ENCODE assay signal across 1 cellular context in genomic region chr19:15453906-15454305, GRCh38.
TF ChIP-seq lines count a peak whose summit lies in the region.

No MANE protein-coding gene starts in this region.

TF ChIP-seq in HepG2, 621 proteins besides CTCF, POLR2A, EP300 and RAD21:
- TF ChIP-seq NR2F2 (IDR thresholded peaks at IDR 0.05; ENCODE audit: borderline replicate concordance, low read depth) (peak; percentile 64; the same call in 1 of the 2 replicates), NR2F1 (CRISPR knock-in tag; IDR thresholded peaks at IDR 0.05) (0 out of 4 replicates have a peak, but pooled peaks of 1 of the 2 experiments have one; percentile 40), KIAA2018 (CRISPR knock-in tag; IDR thresholded peaks at IDR 0.05; ENCODE audit: borderline replicate concordance) (no peak), SIN3B (IDR thresholded peaks at IDR 0.05; ENCODE audit: low read length) (no peak), NKX3-1 (CRISPR knock-in tag; IDR thresholded peaks at IDR 0.05) (no peak), ZFP91 (CRISPR knock-in tag; IDR thresholded peaks at IDR 0.05; ENCODE audit: borderline replicate concordance) (peak; percentile 17; the same call in 1 of the 2 replicates), NR2F6 (IDR thresholded peaks at IDR 0.05) (peak; percentile 68), NR2F6 (CRISPR knock-in tag; IDR thresholded peaks at IDR 0.05) (no peak), RELA (CRISPR knock-in tag; IDR thresholded peaks at IDR 0.05) (no peak), RARA (CRISPR knock-in tag; IDR thresholded peaks at IDR 0.05) (peak; percentile 51; the same call in 1 of the 2 replicates), NR2C2 (CRISPR knock-in tag; IDR thresholded peaks at IDR 0.05; ENCODE audit: borderline replicate concordance) (peak; percentile 75), ZBTB7B (CRISPR knock-in tag; IDR thresholded peaks at IDR 0.05) (no peak), ZNF282 (IDR thresholded peaks at IDR 0.05; ENCODE audit: partially characterized antibody) (no peak), CEBPG (CRISPR knock-in tag; IDR thresholded peaks at IDR 0.05) (no peak)
- TF ChIP-seq, protein P1, sequence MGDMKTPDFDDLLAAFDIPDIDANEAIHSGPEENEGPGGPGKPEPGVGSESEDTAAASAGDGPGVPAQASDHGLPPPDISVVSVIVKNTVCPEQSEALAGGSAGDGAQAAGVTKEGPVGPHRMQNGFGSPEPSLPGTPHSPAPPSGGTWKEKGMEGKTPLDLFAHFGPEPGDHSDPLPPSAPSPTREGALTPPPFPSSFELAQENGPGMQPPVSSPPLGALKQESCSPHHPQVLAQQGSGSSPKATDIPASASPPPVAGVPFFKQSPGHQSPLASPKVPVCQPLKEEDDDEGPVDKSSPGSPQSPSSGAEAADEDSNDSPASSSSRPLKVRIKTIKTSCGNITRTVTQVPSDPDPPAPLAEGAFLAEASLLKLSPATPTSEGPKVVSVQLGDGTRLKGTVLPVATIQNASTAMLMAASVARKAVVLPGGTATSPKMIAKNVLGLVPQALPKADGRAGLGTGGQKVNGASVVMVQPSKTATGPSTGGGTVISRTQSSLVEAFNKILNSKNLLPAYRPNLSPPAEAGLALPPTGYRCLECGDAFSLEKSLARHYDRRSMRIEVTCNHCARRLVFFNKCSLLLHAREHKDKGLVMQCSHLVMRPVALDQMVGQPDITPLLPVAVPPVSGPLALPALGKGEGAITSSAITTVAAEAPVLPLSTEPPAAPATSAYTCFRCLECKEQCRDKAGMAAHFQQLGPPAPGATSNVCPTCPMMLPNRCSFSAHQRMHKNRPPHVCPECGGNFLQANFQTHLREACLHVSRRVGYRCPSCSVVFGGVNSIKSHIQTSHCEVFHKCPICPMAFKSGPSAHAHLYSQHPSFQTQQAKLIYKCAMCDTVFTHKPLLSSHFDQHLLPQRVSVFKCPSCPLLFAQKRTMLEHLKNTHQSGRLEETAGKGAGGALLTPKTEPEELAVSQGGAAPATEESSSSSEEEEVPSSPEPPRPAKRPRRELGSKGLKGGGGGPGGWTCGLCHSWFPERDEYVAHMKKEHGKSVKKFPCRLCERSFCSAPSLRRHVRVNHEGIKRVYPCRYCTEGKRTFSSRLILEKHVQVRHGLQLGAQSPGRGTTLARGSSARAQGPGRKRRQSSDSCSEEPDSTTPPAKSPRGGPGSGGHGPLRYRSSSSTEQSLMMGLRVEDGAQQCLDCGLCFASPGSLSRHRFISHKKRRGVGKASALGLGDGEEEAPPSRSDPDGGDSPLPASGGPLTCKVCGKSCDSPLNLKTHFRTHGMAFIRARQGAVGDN (CRISPR knock-in tag; IDR thresholded peaks at IDR 0.05) = peak; percentile 13; the same call in 1 of the 2 replicates
